Comparison of ENCODE assay signal across 9 cellular contexts in genomic region chr2:206642075-206643025, GRCh38. TPM values are rescaled to one million over a fixed set of nuclear protein-coding genes. Genes with fewer than 3 reads are reported as not detected.
DNase-seq lines count a peak whose midpoint lies in the region; ATAC-seq and FAIRE-seq lines count a peak whose summit lies in the region.
"Had no signal": no experiment of that assay in that cellular context is flagged by ENCODE, and none has a peak within 500 bp of the region (broad histone marks: within the 10 kb centered on the region; RNA-seq: fewer than 3 reads in every experiment).

FAM237A (plus strand) TSS chr2:206642487; CDS start chr2:206644237, 1,750 bp downstream.

- no peak for ATAC-seq in GM18868 (IDR thresholded peaks at IDR 0.05; ENCODE audit: unreplicated experiment)

- H3K27me3 ChIP-seq in HUES64 (ENCODE audit: insufficient read depth, low read length): peaks cover 63% of the 10 kb centered on the region

- no peaks in the 10 kb centered on the region for H3K36me3 ChIP-seq in HUES64 (ENCODE audit: insufficient read depth, low read length)

- H3K4me3 ChIP-seq in HUES64 (ENCODE audit: low read length) (peak within 1 kb of the TSS; percentile 60), iPS-18c (ENCODE audit: insufficient read depth, low read depth, low read length) (peak within 1 kb of the TSS; percentile 60)

- no peak within 1 kb of the TSS for H3K27ac ChIP-seq in HUES64 (ENCODE audit: low read depth, low read length)
- H3K27ac ChIP-seq: HL-60 had no signal

- H3K9ac ChIP-seq in HUES64 (ENCODE audit: low read depth, low read length): no peak within 1 kb of the TSS

- DNase-seq in DMS53 (lab: John Stamatoyannopoulos, UW) (peak; percentile 78), amniotic stem cell (lab: John Stamatoyannopoulos, UW) (peak; percentile 21), urothelium cell line (ENCODE audit: low spot score) (peak; percentile 62), NCI-H1436 (lab: John Stamatoyannopoulos, UW) (no peak)
- DNase-seq in activated effector memory CD4-positive, alpha-beta T cell treated with Interleukin-2 at 50 U/mL for 16 hours: no peak

- 2% methylated on average over 54 of the region's 56 CpGs for WGBS in HUES64

- H3K9me3 ChIP-seq in HUES64 (ENCODE audit: insufficient read depth, low read depth, low read length) (no peaks in the 10 kb centered on the region), iPS-18c (ENCODE audit: control insufficient read depth, insufficient read depth, low read length) (no peaks in the 10 kb centered on the region)

- no peaks in the 10 kb centered on the region for H3K4me1 ChIP-seq in HUES64 (ENCODE audit: insufficient read depth, low read length)

- FAIRE-seq in urothelium cell line (lab: Jason Lieb, UNC): no peak

RNA-seq across cellular contexts. Expression of gene FAM237A, which starts in this region (rescaled TPM):
- polyA plus RNA-seq in HUES64 (2013, experiment 1 of 2): not detected
- polyA plus RNA-seq in HUES64 (2013, experiment 2 of 2): not detected

Comparison
In these comparisons a context has a peak if more than half of its experiments do, and no peak if none do; other contexts are left out.
1. DNase-seq: peak in DMS53 (single experiment), amniotic stem cell (single experiment) and urothelium cell line (single experiment); none in activated effector memory CD4-positive, alpha-beta T cell treated with Interleukin-2 at 50 U/mL for 16 hours (single experiment) and NCI-H1436 (single experiment).